Comparison of ENCODE assay signal across 18 cellular contexts in genomic region chr7:111238891-111239290, GRCh38.
A peak's percentile ranks its signal among the peaks of the same experiment; 100 is the strongest.
DNase-seq lines count a peak whose midpoint lies in the region; ATAC-seq, FAIRE-seq and TF ChIP-seq lines count a peak whose summit lies in the region.
"Had no signal": no experiment of that assay in that cellular context is flagged by ENCODE, and none has a peak within 500 bp of the region (broad histone marks: within the 10 kb centered on the region; RNA-seq: fewer than 3 reads in every experiment).

No MANE protein-coding gene starts in this region.

- RAD21 ChIA-PET in GM12878 (lab: Charles Lee; ENCODE audit: unreplicated experiment): interaction anchor here (0.9 kb wide), 1 partner anchor 101 kb away, joined by 3 read pairs; no protein-coding TSS in a partner anchor

- no TSS peak for BruUV-seq in GM12878 (replicated peaks; lab: Mats Ljungman, UMichigan)

- TF ChIP-seq EP300 in GM12878 (IDR thresholded peaks at IDR 0.05; ENCODE audit: borderline replicate concordance in 1 of 2, control insufficient read depth in 1 of 2, low read depth in 2 of 2, low read length in 2 of 2): no peak

- H3K4me2 ChIP-seq in GM12878 (ENCODE audit: control insufficient read depth, insufficient read depth) (no peak overlapping the region), skeletal muscle satellite cell (ENCODE audit: low read length) (peak overlapping the region; percentile 57)

- CTCF ChIA-PET in GM12878 (lab: Yijun Ruan, JAX): interaction anchor here (0.7 kb wide), 1 partner anchor 101 kb away, joined by 3 read pairs; no protein-coding TSS in a partner anchor

- no peak for TF ChIP-seq RAD21 in GM12878 (IDR thresholded peaks at IDR 0.05; ENCODE audit: insufficient read depth, low read depth, low read length)

- H3K27me3 Mint-ChIP-seq in activated naive CD8-positive, alpha-beta T cell treated with anti-CD3 and anti-CD28 coated beads, Interleukin-2, amount 10 ng/mL, durations not matched to agents 7 days and 5 days: no peaks in the 10 kb centered on the region
- no peaks in the 10 kb centered on the region for H3K27me3 Mint-ChIP-seq in activated naive CD8-positive, alpha-beta T cell treated with anti-CD3 and anti-CD28 coated beads for 36 hours

- no peaks in the 10 kb centered on the region; the same call in 2 of the 3 replicates for H3K9me3 ChIP-seq in GM12878 (replicated peaks; ENCODE audit: control insufficient read depth, insufficient read depth, low read length)
- no peaks in the 10 kb centered on the region for H3K9me3 ChIP-seq in right cardiac atrium (ENCODE audit: control insufficient read depth, low read length)
- H3K9me3 ChIP-seq in skeletal muscle satellite cell (replicated peaks; ENCODE audit: low read length): no peaks in the 10 kb centered on the region
- H3K9me3 ChIP-seq: SJCRH30, upper lobe of left lung had no signal

- no peaks in the 10 kb centered on the region for H4K20me1 ChIP-seq in GM12878 (ENCODE audit: control insufficient read depth, insufficient read depth)

- FAIRE-seq in GM12878 (lab: Jason Lieb, UNC): peak; percentile 38

- H2AFZ ChIP-seq in GM12878 (ENCODE audit: control insufficient read depth, low read depth, low read length): no peak overlapping the region

- H3K36me3 Mint-ChIP-seq in activated naive CD8-positive, alpha-beta T cell treated with anti-CD3 and anti-CD28 coated beads, Interleukin-2, amount 10 ng/mL, durations not matched to agents 7 days and 5 days: peaks cover 5% of the 10 kb centered on the region
- H3K36me3 Mint-ChIP-seq in activated naive CD8-positive, alpha-beta T cell treated with anti-CD3 and anti-CD28 coated beads for 36 hours: peaks cover 14% of the 10 kb centered on the region
- H3K36me3 Mint-ChIP-seq: natural killer cell, WTC11 had no signal

- H3K4me3 Mint-ChIP-seq in activated naive CD8-positive, alpha-beta T cell treated with anti-CD3 and anti-CD28 coated beads, Interleukin-2, amount 10 ng/mL, durations not matched to agents 7 days and 5 days: peak overlapping the region; percentile 11
- H3K4me3 Mint-ChIP-seq in activated naive CD8-positive, alpha-beta T cell treated with anti-CD3 and anti-CD28 coated beads for 36 hours: no peak overlapping the region
- H3K4me3 Mint-ChIP-seq: natural killer cell, WTC11 had no signal

- no peaks in the 10 kb centered on the region for H3K36me3 ChIP-seq in GM12878 (ENCODE audit: control insufficient read depth in 2 of 2, insufficient read depth in 2 of 2, low read length in 1 of 2)
- H3K36me3 ChIP-seq in skeletal muscle satellite cell (ENCODE audit: insufficient read depth, low read length): no peaks in the 10 kb centered on the region
- H3K36me3 ChIP-seq: SJCRH30, upper lobe of left lung had no signal

- H3K79me2 ChIP-seq in GM12878 (ENCODE audit: control insufficient read depth, insufficient read depth, low read length): no peaks in the 10 kb centered on the region

- POLR2A ChIA-PET in activated naive CD8-positive, alpha-beta T cell treated with anti-CD3 and anti-CD28 coated beads, Interleukin-2, amount 10 ng/mL, durations not matched to agents 7 days and 5 days (lab: Charles Lee): no interaction called here
- POLR2A ChIA-PET in GM12878 (lab: Charles Lee): no interaction called here

- in situ Hi-C loops in GM12878 (cut with MboI): no loop called here

- no peak overlapping the region for H3K9ac ChIP-seq in GM12878 (ENCODE audit: control insufficient read depth, insufficient read depth, low read length)
- H3K9ac ChIP-seq in skeletal muscle satellite cell (ENCODE audit: low read depth, low read length): no peak overlapping the region

- no peak overlapping the region for H3K27ac Mint-ChIP-seq in activated naive CD8-positive, alpha-beta T cell treated with anti-CD3 and anti-CD28 coated beads, Interleukin-2, amount 10 ng/mL, durations not matched to agents 7 days and 5 days
- H3K27ac Mint-ChIP-seq in activated naive CD8-positive, alpha-beta T cell treated with anti-CD3 and anti-CD28 coated beads for 36 hours: no peak overlapping the region
- H3K27ac Mint-ChIP-seq: natural killer cell, WTC11 had no signal

- 100% methylated on average over 1 of the region's 1 CpG for WGBS in GM12878 (ENCODE audit: insufficient coverage, insufficient replicate concordance, low lambda C conversion rate, missing lambda C conversion rate)
- WGBS in right cardiac atrium: 29% methylated on average over 1 of the region's 1 CpG

- ATAC-seq in activated naive CD8-positive, alpha-beta T cell treated with anti-CD3 and anti-CD28 coated beads, Interleukin-2, amount 10 ng/mL, durations not matched to agents 7 days and 5 days (ENCODE audit: low read depth): no peak
- ATAC-seq in GM12878 (no peak), right cardiac atrium (no peak)
- ATAC-seq: natural killer cell, WTC11 had no signal

- SMC1A ChIA-PET in GM12878 (lab: Charles Lee; ENCODE audit: uncharacterized antibody, unreplicated experiment): interaction anchor here (1.0 to 2.2 kb wide), 2 partner anchors 12 to 17 kb away, joined by 3 to 6 read pairs; no protein-coding TSS in a partner anchor

- H3K4me1 ChIP-seq in GM12878 (ENCODE audit: control insufficient read depth, insufficient read depth, low read length): no peaks in the 10 kb centered on the region
- no peaks in the 10 kb centered on the region for H3K4me1 ChIP-seq in right cardiac atrium (ENCODE audit: control insufficient read depth, insufficient read depth, low read length)
- no peaks in the 10 kb centered on the region for H3K4me1 ChIP-seq in skeletal muscle satellite cell (ENCODE audit: control insufficient read depth, insufficient read depth, low read length)

- DNase-seq in activated naive CD8-positive, alpha-beta T cell treated with anti-CD3 and anti-CD28 coated beads, Interleukin-2, amount 10 ng/mL, durations not matched to agents 7 days and 5 days: no peak
- DNase-seq in activated naive CD8-positive, alpha-beta T cell treated with anti-CD3 and anti-CD28 coated beads for 36 hours: no peak
- DNase-seq in GM12878 (ENCODE audit: low read depth, low spot score): no peak
- no peak for DNase-seq in right cardiac atrium
- DNase-seq in head of caudate nucleus: no peak
- no peak for DNase-seq in SIG-M5 (lab: John Stamatoyannopoulos, UW)
- no peak for DNase-seq in iPS-NIHi7 (ENCODE audit: extremely low spot score)
- DNase-seq: activated T-cell treated with anti-CD3 and anti-CD28 coated beads, Interleukin-2, amount 50 U/mL, for 1 hour; GOT3; natural killer cell; NCI-H1092; NCI-H748 treated with DMSO at 0.1 percent for 48 hours; SJCRH30; stimulated activated CD4-positive, alpha-beta T cell treated with anti-CD3 and anti-CD28 coated beads, Interleukin-12 subunit alpha, Interleukin-12 subunit beta, amount 100 ng/mL, for 4 hours; upper lobe of left lung had no signal

- no peak overlapping the region for H3K27ac ChIP-seq in GM12878 (ENCODE audit: control insufficient read depth, insufficient read depth)
- no peak overlapping the region for H3K27ac ChIP-seq in right cardiac atrium (ENCODE audit: low read length)
- H3K27ac ChIP-seq: 22Rv1, SJCRH30 had no signal

- H3K9me3 Mint-ChIP-seq in activated naive CD8-positive, alpha-beta T cell treated with anti-CD3 and anti-CD28 coated beads, Interleukin-2, amount 10 ng/mL, durations not matched to agents 7 days and 5 days: peaks cover 3% of the 10 kb centered on the region
- peaks cover 6% of the 10 kb centered on the region for H3K9me3 Mint-ChIP-seq in activated naive CD8-positive, alpha-beta T cell treated with anti-CD3 and anti-CD28 coated beads for 36 hours

- TF ChIP-seq CTCF in GM12878 (IDR thresholded peaks at IDR 0.05 in 2 of 3, conservative IDR thresholded peaks at IDR 0.05 in 1 of 3; ENCODE audit: control insufficient read depth in 2 of 3, extremely low read depth in 1 of 3, insufficient read depth in 1 of 3, low read depth in 3 of 3, low read length in 3 of 3): no peak

- H3K27me3 ChIP-seq in GM12878 (replicated peaks in 1 of 2; ENCODE audit: control insufficient read depth in 2 of 2, insufficient read depth in 2 of 2, low read length in 1 of 2): no peaks in the 10 kb centered on the region
- H3K27me3 ChIP-seq in right cardiac atrium (ENCODE audit: control insufficient read depth, insufficient read depth): no peaks in the 10 kb centered on the region
- no peaks in the 10 kb centered on the region for H3K27me3 ChIP-seq in skeletal muscle satellite cell (ENCODE audit: control insufficient read depth, insufficient read depth, low read length)
- H3K27me3 ChIP-seq: SJCRH30, upper lobe of left lung had no signal

- intact Hi-C loops in GM12878 (cut with micrococcal nuclease; ENCODE audit: unreplicated experiment) (no loop called here), right cardiac atrium (cut with DNase I) (no loop called here), head of caudate nucleus (cut with DNase I) (no loop called here)

- TF ChIP-seq POLR2A in GM12878 (IDR thresholded peaks at IDR 0.05; ENCODE audit: low read depth, low read length): no peak

- H3K4me3 ChIP-seq in GM12878: no peak overlapping the region
- peak overlapping the region; percentile 64 for H3K4me3 ChIP-seq in right cardiac atrium (ENCODE audit: low read length)
- no peak overlapping the region for H3K4me3 ChIP-seq in skeletal muscle satellite cell (ENCODE audit: low read length)
- H3K4me3 ChIP-seq: SJCRH30 had no signal

- peaks cover 5% of the 10 kb centered on the region for H3K4me1 Mint-ChIP-seq in activated naive CD8-positive, alpha-beta T cell treated with anti-CD3 and anti-CD28 coated beads, Interleukin-2, amount 10 ng/mL, durations not matched to agents 7 days and 5 days
- H3K4me1 Mint-ChIP-seq in activated naive CD8-positive, alpha-beta T cell treated with anti-CD3 and anti-CD28 coated beads for 36 hours: peaks cover 17% of the 10 kb centered on the region

TF ChIP-seq in GM12878, 131 proteins besides CTCF, POLR2A, EP300 and RAD21:
- peak in 1 of 2 experiments; percentile 52; a peak in 2 of 4 replicates for TF ChIP-seq IKZF2 (IDR thresholded peaks at IDR 0.05)
- no peak for TF ChIP-seq SMARCA5 (IDR thresholded peaks at IDR 0.05)
